Comparison of ENCODE assay signal across 22 cellular contexts in the genomic region with DNA sequence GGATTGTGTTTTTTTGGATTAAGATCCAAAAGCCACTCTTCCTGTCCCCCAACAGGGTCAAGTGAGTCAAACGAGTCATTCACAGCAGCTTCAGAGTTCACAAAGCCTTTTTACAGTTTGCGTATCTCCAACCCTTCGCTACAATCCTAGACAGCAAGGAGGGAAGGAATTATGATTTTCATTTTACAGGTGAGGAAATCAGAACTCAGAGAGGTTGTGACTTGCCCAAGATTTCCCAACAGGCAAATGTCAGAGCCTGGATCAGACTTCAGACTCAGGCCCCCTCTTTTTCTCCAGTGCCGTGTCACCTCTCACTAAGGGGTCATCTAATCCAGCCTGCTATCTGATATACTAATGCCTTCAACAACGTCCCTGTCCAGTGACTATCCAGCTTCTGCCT.
DNase-seq lines count a peak whose midpoint lies in the region; ATAC-seq and TF ChIP-seq lines count a peak whose summit lies in the region.
"Had no signal": no experiment of that assay in that cellular context is flagged by ENCODE, and none has a peak within 500 bp of the region (broad histone marks: within the 10 kb centered on the region; RNA-seq: fewer than 3 reads in every experiment).

No MANE protein-coding gene starts in this region.

- POLR2A ChIA-PET in RWPE1 (lab: Yijun Ruan, JAX; ENCODE audit: low non-redundant PET) = no interaction called here
- POLR2A ChIA-PET in activated CD8-positive, alpha-beta T cell treated with anti-CD3 and anti-CD28 coated beads for 36 hours (lab: Charles Lee) = no interaction called here

- H3K9me3 Mint-ChIP-seq in GM23338 (no peaks in the 10 kb centered on the region), neural progenitor cell (no peaks in the 10 kb centered on the region), type B pancreatic cell (no peaks in the 10 kb centered on the region)
- no peaks in the 10 kb centered on the region for H3K9me3 Mint-ChIP-seq in activated CD8-positive, alpha-beta T cell treated with anti-CD3 and anti-CD28 coated beads for 36 hours

- H3K4me3 ChIP-seq in GM23338 = no peak overlapping the region
- no peak overlapping the region for H3K4me3 ChIP-seq in epithelial cell of esophagus (ENCODE audit: low read length)
- no peak overlapping the region for H3K4me3 ChIP-seq in neural progenitor cell
- H3K4me3 ChIP-seq: GM12878, HAP-1, MG63, SK-N-MC had no signal

- no peak for DNase-seq in GM23338 (ENCODE audit: low spot score)
- DNase-seq in RWPE1 (ENCODE audit: low spot score) = no peak
- peak; percentile 61 for DNase-seq in epithelial cell of esophagus (ENCODE audit: low read depth)
- DNase-seq in neural progenitor cell (ENCODE audit: low spot score) = no peak
- no peak for DNase-seq in type B pancreatic cell (ENCODE audit: extremely low spot score, unreplicated experiment)
- DNase-seq in activated naive CD4-positive, alpha-beta T cell treated with anti-CD3 and anti-CD28 coated beads, Interleukin-2, amount 50 U/mL, for 16 hours = no peak
- DNase-seq in activated CD8-positive, alpha-beta T cell treated with anti-CD3 and anti-CD28 coated beads for 36 hours = no peak
- DNase-seq in AML-193 (lab: John Stamatoyannopoulos, UW) = no peak
- DNase-seq: CD4-positive, CD25-positive, alpha-beta regulatory T cell; COR-L47; DMS 273 treated with DMSO at 0.1 percent for 48 hours; DND-41; MG63; NCI-H1417; NCI-H1694 treated with DMSO at 0.1 percent for 48 hours; NCI-H2081 treated with DMSO at 0.1 percent for 48 hours; NCI-H446; SHP77 had no signal

- peaks cover 10% of the 10 kb centered on the region for H3K27me3 Mint-ChIP-seq in GM23338 (ENCODE audit: insufficient read depth, low read depth, poor library complexity)
- H3K27me3 Mint-ChIP-seq in neural progenitor cell (ENCODE audit: insufficient read depth, low read depth) = peaks cover 8% of the 10 kb centered on the region
- peaks cover 34% of the 10 kb centered on the region for H3K27me3 Mint-ChIP-seq in type B pancreatic cell
- peaks cover 13% of the 10 kb centered on the region for H3K27me3 Mint-ChIP-seq in activated CD8-positive, alpha-beta T cell treated with anti-CD3 and anti-CD28 coated beads for 36 hours

- no peak for ATAC-seq in GM23338
- no peak for ATAC-seq in activated CD8-positive, alpha-beta T cell treated with anti-CD3 and anti-CD28 coated beads for 36 hours
- ATAC-seq: GM12878 had no signal

- H3K4me1 ChIP-seq in GM23338 (ENCODE audit: insufficient read depth) (no peaks in the 10 kb centered on the region), neural progenitor cell (peaks cover 38% of the 10 kb centered on the region)
- H3K4me1 ChIP-seq: HAP-1 had no signal

- no peaks in the 10 kb centered on the region for H3K27me3 ChIP-seq in GM23338 (ENCODE audit: insufficient read depth)
- peaks cover 46% of the 10 kb centered on the region for H3K27me3 ChIP-seq in neural progenitor cell
- H3K27me3 ChIP-seq: MG63 had no signal

- H4K20me1 ChIP-seq in GM23338 (replicated peaks; ENCODE audit: insufficient read depth) (no peaks in the 10 kb centered on the region), neural progenitor cell (ENCODE audit: low read depth) (peaks cover 15% of the 10 kb centered on the region)

- H2AFZ ChIP-seq in GM23338 (peak overlapping the region; percentile 66), neural progenitor cell (replicated peaks) (no peak overlapping the region)

- TF ChIP-seq CTCF in GM23338 (conservative IDR thresholded peaks at IDR 0.05; ENCODE audit: low read depth in 2 of 2) (no peak), RWPE1 (conservative IDR thresholded peaks at IDR 0.05; ENCODE audit: low read depth) (no peak), epithelial cell of esophagus (IDR thresholded peaks at IDR 0.05; ENCODE audit: insufficient read depth, low read depth, low read length, missing control alignments) (no peak), neural progenitor cell (IDR thresholded peaks at IDR 0.05) (no peak), type B pancreatic cell (conservative IDR thresholded peaks at IDR 0.05) (no peak)
- TF ChIP-seq CTCF in activated CD8-positive, alpha-beta T cell treated with anti-CD3 and anti-CD28 coated beads for 36 hours (IDR thresholded peaks at IDR 0.05) = no peak

- H3K36me3 ChIP-seq in GM23338 (ENCODE audit: insufficient read depth) (no peaks in the 10 kb centered on the region), neural progenitor cell (no peaks in the 10 kb centered on the region)
- H3K36me3 ChIP-seq: HAP-1, MG63 had no signal

- peaks cover 2% of the 10 kb centered on the region; the same call in 1 of the 2 replicates for H3K9me2 ChIP-seq in GM23338 (ENCODE audit: insufficient read depth)

- no peaks in the 10 kb centered on the region for H3K36me3 Mint-ChIP-seq in GM23338 (ENCODE audit: low read depth)
- no peaks in the 10 kb centered on the region for H3K36me3 Mint-ChIP-seq in neural progenitor cell
- no peaks in the 10 kb centered on the region for H3K36me3 Mint-ChIP-seq in type B pancreatic cell
- no peaks in the 10 kb centered on the region for H3K36me3 Mint-ChIP-seq in activated CD8-positive, alpha-beta T cell treated with anti-CD3 and anti-CD28 coated beads for 36 hours (ENCODE audit: low read depth)
- H3K36me3 Mint-ChIP-seq: CD4-positive, CD25-positive, alpha-beta regulatory T cell had no signal

- H3K79me2 ChIP-seq in GM23338 (replicated peaks; ENCODE audit: insufficient read depth) (no peaks in the 10 kb centered on the region), neural progenitor cell (ENCODE audit: low read depth) (no peaks in the 10 kb centered on the region)

- H3K4me3 Mint-ChIP-seq in GM23338 (no peak overlapping the region), neural progenitor cell (no peak overlapping the region), type B pancreatic cell (no peak overlapping the region)
- no peak overlapping the region for H3K4me3 Mint-ChIP-seq in activated CD8-positive, alpha-beta T cell treated with anti-CD3 and anti-CD28 coated beads for 36 hours
- H3K4me3 Mint-ChIP-seq: CD4-positive, CD25-positive, alpha-beta regulatory T cell had no signal

- no peak overlapping the region for H3K27ac ChIP-seq in GM23338 (ENCODE audit: low read depth)
- H3K27ac ChIP-seq in RWPE1 = peak overlapping the region; percentile 13; the same call in 1 of the 2 replicates
- no peak overlapping the region for H3K27ac ChIP-seq in neural progenitor cell
- H3K27ac ChIP-seq: HL-60, SK-N-MC had no signal

- no peak overlapping the region for H3K9ac ChIP-seq in neural progenitor cell

- intact Hi-C loops in activated CD8-positive, alpha-beta T cell treated with anti-CD3 and anti-CD28 coated beads for 36 hours (cut with micrococcal nuclease) = no loop called here

- H3K27ac Mint-ChIP-seq in GM23338 (no peak overlapping the region), neural progenitor cell (no peak overlapping the region), type B pancreatic cell (no peak overlapping the region)
- H3K27ac Mint-ChIP-seq in activated CD8-positive, alpha-beta T cell treated with anti-CD3 and anti-CD28 coated beads for 36 hours = no peak overlapping the region
- H3K27ac Mint-ChIP-seq: CD4-positive, CD25-positive, alpha-beta regulatory T cell had no signal

- H3K9me3 ChIP-seq in neural progenitor cell (ENCODE audit: low read depth) = no peaks in the 10 kb centered on the region
- H3K9me3 ChIP-seq: HAP-1, MG63 had no signal

- peaks cover 21% of the 10 kb centered on the region for H3K4me1 Mint-ChIP-seq in GM23338
- peaks cover 18% of the 10 kb centered on the region for H3K4me1 Mint-ChIP-seq in neural progenitor cell
- H3K4me1 Mint-ChIP-seq in type B pancreatic cell (ENCODE audit: unreplicated experiment) = no peaks in the 10 kb centered on the region
- H3K4me1 Mint-ChIP-seq in activated CD8-positive, alpha-beta T cell treated with anti-CD3 and anti-CD28 coated beads for 36 hours (ENCODE audit: low read depth) = no peaks in the 10 kb centered on the region
- H3K4me1 Mint-ChIP-seq: CD4-positive, CD25-positive, alpha-beta regulatory T cell had no signal

- H3K4me2 ChIP-seq in GM23338 (no peak overlapping the region), neural progenitor cell (peak overlapping the region; percentile 5)

- no peaks in the 10 kb centered on the region for H3F3A ChIP-seq in GM23338 (replicated peaks; ENCODE audit: low read depth)
- peaks cover 6% of the 10 kb centered on the region for H3F3A ChIP-seq in neural progenitor cell (ENCODE audit: low read depth)

- CTCF ChIA-PET in RWPE1 (lab: Yijun Ruan, JAX) = interaction anchor here (0.6 to 0.7 kb wide), 2 partner anchors 121 to 568 kb away, joined by 3 to 4 read pairs; no protein-coding TSS in a partner anchor
- CTCF ChIA-PET in activated CD8-positive, alpha-beta T cell treated with anti-CD3 and anti-CD28 coated beads for 36 hours (lab: Charles Lee) = no interaction called here

TF ChIP-seq in GM23338, 12 proteins besides CTCF, POLR2A, EP300 and RAD21 (continues in another document):
- TF ChIP-seq EZH2 (IDR thresholded peaks at IDR 0.05; ENCODE audit: low read depth, unreplicated experiment) (no peak), ZNF114 (CRISPR knock-in tag; IDR thresholded peaks at IDR 0.05) (no peak), NANOG (IDR thresholded peaks at IDR 0.05; ENCODE audit: borderline replicate concordance) (no peak), STAT1 (IDR thresholded peaks at IDR 0.05; ENCODE audit: unreplicated experiment) (no peak), EZH2phosphoT487 (IDR thresholded peaks at IDR 0.05; ENCODE audit: unreplicated experiment) (no peak), CREB1 (CRISPR knock-in tag; IDR thresholded peaks at IDR 0.05; ENCODE audit: low read depth) (no peak)
- TF ChIP-seq, protein P1, sequence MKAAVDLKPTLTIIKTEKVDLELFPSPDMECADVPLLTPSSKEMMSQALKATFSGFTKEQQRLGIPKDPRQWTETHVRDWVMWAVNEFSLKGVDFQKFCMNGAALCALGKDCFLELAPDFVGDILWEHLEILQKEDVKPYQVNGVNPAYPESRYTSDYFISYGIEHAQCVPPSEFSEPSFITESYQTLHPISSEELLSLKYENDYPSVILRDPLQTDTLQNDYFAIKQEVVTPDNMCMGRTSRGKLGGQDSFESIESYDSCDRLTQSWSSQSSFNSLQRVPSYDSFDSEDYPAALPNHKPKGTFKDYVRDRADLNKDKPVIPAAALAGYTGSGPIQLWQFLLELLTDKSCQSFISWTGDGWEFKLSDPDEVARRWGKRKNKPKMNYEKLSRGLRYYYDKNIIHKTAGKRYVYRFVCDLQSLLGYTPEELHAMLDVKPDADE (IDR thresholded peaks at IDR 0.05) = no peak
